In genomic region chr4:69727924-69728323, GRCh38 we compare ENCODE assay signal across 19 cellular contexts. TPM values are rescaled to one million over a fixed set of nuclear protein-coding genes. Genes with fewer than 3 reads are reported as not detected.
DNase-seq lines count a peak whose midpoint lies in the region; ATAC-seq, FAIRE-seq and TF ChIP-seq lines count a peak whose summit lies in the region.
"Had no signal": no experiment of that assay in that cellular context is flagged by ENCODE, and none has a peak within 500 bp of the region (broad histone marks: within the 10 kb centered on the region; RNA-seq: fewer than 3 reads in every experiment).

No MANE protein-coding gene starts in this region.

- H2AFZ ChIP-seq in endothelial cell of umbilical vein (ENCODE audit: low read depth, low read length) = no peak overlapping the region
- H2AFZ ChIP-seq: GM23248 had no signal

- TF ChIP-seq CTCF in endothelial cell of umbilical vein (IDR thresholded peaks at IDR 0.05; ENCODE audit: extremely low read depth in 1 of 2, insufficient read depth in 1 of 2, low read depth in 1 of 2, low read length in 2 of 2) = no peak
- no peak for TF ChIP-seq CTCF in vagina (IDR thresholded peaks at IDR 0.05)

- H3K4me1 Mint-ChIP-seq in activated CD4-positive, alpha-beta T cell treated with anti-CD3 and anti-CD28 coated beads, Interleukin-2, amount 10 ng/mL, durations not matched to agents 24 days and 14 days = no peaks in the 10 kb centered on the region

- H3K36me3 ChIP-seq in SK-N-MC (ENCODE audit: insufficient read depth, low read length) (no peaks in the 10 kb centered on the region), endothelial cell of umbilical vein (ENCODE audit: control insufficient read depth in 2 of 2, extremely low read depth in 1 of 2, insufficient read depth in 2 of 2, low read length in 2 of 2) (peaks cover 0 to 6% of the 10 kb centered on the region in 2 experiments), vagina (no peaks in the 10 kb centered on the region)
- H3K36me3 ChIP-seq: BLaER1 treated with 17β-estradiol and CSF1 and Interleukin-3, amounts not matched to agents 10 nM and 100 nM had no signal

- H3K9me3 Mint-ChIP-seq in activated CD4-positive, alpha-beta T cell treated with anti-CD3 and anti-CD28 coated beads, Interleukin-2, amount 10 ng/mL, durations not matched to agents 24 days and 14 days = peaks cover 3% of the 10 kb centered on the region

- H3K27me3 Mint-ChIP-seq in activated CD4-positive, alpha-beta T cell treated with anti-CD3 and anti-CD28 coated beads, Interleukin-2, amount 10 ng/mL, durations not matched to agents 24 days and 14 days = no peaks in the 10 kb centered on the region
- H3K27me3 Mint-ChIP-seq: CD4-positive, CD25-positive, alpha-beta regulatory T cell had no signal

- H3K79me2 ChIP-seq in endothelial cell of umbilical vein (ENCODE audit: control insufficient read depth, insufficient read depth, low read length) = no peaks in the 10 kb centered on the region

- no peaks in the 10 kb centered on the region for H3K9me3 ChIP-seq in SK-N-MC (ENCODE audit: low read depth, low read length)
- no peaks in the 10 kb centered on the region for H3K9me3 ChIP-seq in endothelial cell of umbilical vein (replicated peaks; ENCODE audit: control insufficient read depth, insufficient read depth, low read length)
- H3K9me3 ChIP-seq in vagina = no peaks in the 10 kb centered on the region
- H3K9me3 ChIP-seq: A549 had no signal

- DNase-seq in SK-N-MC (ENCODE audit: low read depth, low spot score) (peak; percentile 45), endothelial cell of umbilical vein (ENCODE audit: low read depth, low spot score) (no peak), left kidney (ENCODE audit: low read depth, low spot score) (peak; percentile 23), vagina (ENCODE audit: extremely low spot score in 2 of 2) (no peak), NCI-H82 treated with DMSO at 0.1 percent for 48 hours (lab: John Stamatoyannopoulos, UW; ENCODE audit: unreplicated experiment) (no peak)
- no peak for DNase-seq in activated CD4-positive, alpha-beta T cell treated with anti-CD3 and anti-CD28 coated beads, Interleukin-2, amount 10 ng/mL, durations not matched to agents 24 days and 14 days
- DNase-seq: CD4-positive, CD25-positive, alpha-beta regulatory T cell; DMS79; GM23248 had no signal

- no peaks in the 10 kb centered on the region for H3K9me1 ChIP-seq in endothelial cell of umbilical vein (replicated peaks; ENCODE audit: control insufficient read depth, extremely low read depth, insufficient read depth, low read length)

- H4K20me1 ChIP-seq in endothelial cell of umbilical vein (replicated peaks; ENCODE audit: control insufficient read depth, extremely low read depth, insufficient read depth, low read length) = no peaks in the 10 kb centered on the region
- H4K20me1 ChIP-seq: BLaER1 treated with 17β-estradiol and CSF1 and Interleukin-3, amounts not matched to agents 10 nM and 100 nM had no signal

- peak overlapping the region; percentile 55 for H3K4me2 ChIP-seq in endothelial cell of umbilical vein (ENCODE audit: insufficient read depth, low read length)
- H3K4me2 ChIP-seq: A549; BLaER1 treated with 17β-estradiol and CSF1 and Interleukin-3, amounts not matched to agents 10 nM and 100 nM had no signal

- H3K9ac ChIP-seq in SK-N-MC (ENCODE audit: insufficient read length) (no peak overlapping the region), endothelial cell of umbilical vein (replicated peaks; ENCODE audit: extremely low read depth, insufficient read depth, low read length) (peak overlapping the region; percentile 50)
- H3K9ac ChIP-seq: BLaER1 treated with 17β-estradiol and CSF1 and Interleukin-3, amounts not matched to agents 10 nM and 100 nM; GM23248 had no signal

- H3K4me3 Mint-ChIP-seq in activated CD4-positive, alpha-beta T cell treated with anti-CD3 and anti-CD28 coated beads, Interleukin-2, amount 10 ng/mL, durations not matched to agents 24 days and 14 days = no peak overlapping the region
- H3K4me3 Mint-ChIP-seq: CD4-positive, CD25-positive, alpha-beta regulatory T cell had no signal

- CTCF ChIA-PET in endothelial cell of umbilical vein (lab: Charles Lee) = interaction anchor here (0.7 to 2.3 kb wide), 6 partner anchors 9 to 96 kb away, joined by 3 to 9 read pairs (median 5); partner anchors contain the start of gene SULT1B1

- H3K27ac ChIP-seq in SK-N-MC (peak overlapping the region; percentile 84; the same call in 1 of the 2 replicates), endothelial cell of umbilical vein (ENCODE audit: insufficient read depth, low read depth, low read length) (peak overlapping the region; percentile 94), vagina (peak overlapping the region; percentile 72)
- H3K27ac ChIP-seq: A549; BLaER1 treated with 17β-estradiol and CSF1 and Interleukin-3, amounts not matched to agents 10 nM and 100 nM; GM23248 had no signal

- POLR2A ChIA-PET in endothelial cell of umbilical vein (lab: Charles Lee) = interaction anchor here (1.0 to 1.3 kb wide), 2 partner anchors 33 to 38 kb away, joined by 3 to 4 read pairs; partner anchors contain the start of gene SULT1B1

- no peak for FAIRE-seq in endothelial cell of umbilical vein (lab: Jason Lieb, UNC)
- FAIRE-seq: A549, GM12878, GM18507, H54, HepG2, HTR-8/SVneo had no signal

- intact Hi-C loops in endothelial cell of umbilical vein (cut with micrococcal nuclease) (loop anchor here (1.0 kb wide), 1 partner anchor 72 kb away; no protein-coding TSS in a partner anchor), vagina (cut with DNase I) (no loop called here)
- intact Hi-C loops in activated CD4-positive, alpha-beta T cell treated with anti-CD3 and anti-CD28 coated beads, Interleukin-2, amount 10 ng/mL, durations not matched to agents 24 days and 14 days (cut with micrococcal nuclease) = no loop called here

- ATAC-seq in HG03045 (IDR thresholded peaks at IDR 0.05; ENCODE audit: unreplicated experiment) = no peak
- ATAC-seq: A549, GM12878, HCT116, HepG2 had no signal

- TF ChIP-seq POLR2A in endothelial cell of umbilical vein (IDR thresholded peaks at IDR 0.05; ENCODE audit: low read depth, low read length) (no peak), vagina (IDR thresholded peaks at IDR 0.05) (no peak)

- BruUV-seq in endothelial cell of umbilical vein (replicated peaks; lab: Mats Ljungman, UMichigan) = no TSS peak

- dilution Hi-C loops in endothelial cell of umbilical vein (cut with MboI; ENCODE audit: extremely low pct_ligation_motif_present, low sequenced_read_pairs) = no loop called here

- H3K27me3 ChIP-seq in endothelial cell of umbilical vein (ENCODE audit: control insufficient read depth in 2 of 2, insufficient read depth in 2 of 2, low read length in 2 of 2) (no peaks in the 10 kb centered on the region), vagina (no peaks in the 10 kb centered on the region)
- H3K27me3 ChIP-seq: BLaER1 treated with 17β-estradiol and CSF1 and Interleukin-3, amounts not matched to agents 10 nM and 100 nM had no signal

- H3K36me3 Mint-ChIP-seq in activated CD4-positive, alpha-beta T cell treated with anti-CD3 and anti-CD28 coated beads, Interleukin-2, amount 10 ng/mL, durations not matched to agents 24 days and 14 days (ENCODE audit: low read depth) = no peaks in the 10 kb centered on the region

- H3K4me1 ChIP-seq in endothelial cell of umbilical vein (ENCODE audit: control insufficient read depth, extremely low read depth, insufficient read depth, low read length) (peaks cover 60% of the 10 kb centered on the region), vagina (peaks cover 40% of the 10 kb centered on the region)
- H3K4me1 ChIP-seq: A549 had no signal

- H3K4me3 ChIP-seq in SK-N-MC (peak overlapping the region; percentile 53), endothelial cell of umbilical vein (replicated peaks in 1 of 3; ENCODE audit: insufficient read depth in 1 of 3, low read depth in 1 of 3, low read length in 3 of 3) (no peak overlapping the region), vagina (no peak overlapping the region)
- H3K4me3 ChIP-seq: A549; BLaER1 treated with 17β-estradiol and CSF1 and Interleukin-3, amounts not matched to agents 10 nM and 100 nM; GM12878; GM23248 had no signal

- H3K27ac Mint-ChIP-seq in activated CD4-positive, alpha-beta T cell treated with anti-CD3 and anti-CD28 coated beads, Interleukin-2, amount 10 ng/mL, durations not matched to agents 24 days and 14 days = no peak overlapping the region

TF ChIP-seq in endothelial cell of umbilical vein, 7 proteins besides CTCF, POLR2A, EP300 and RAD21:
- TF ChIP-seq POLR2AphosphoS5 (IDR thresholded peaks at IDR 0.05; ENCODE audit: insufficient read depth, low read depth, low read length) (no peak), GATA2 (IDR thresholded peaks at IDR 0.05; ENCODE audit: insufficient read depth, insufficient read length, low read depth, low read length) (no peak), JUN (IDR thresholded peaks at IDR 0.05; ENCODE audit: borderline replicate concordance, insufficient read depth, insufficient read length, low read depth) (no peak), EZH2 (IDR thresholded peaks at IDR 0.05; ENCODE audit: borderline replicate concordance, low read depth, low read length, severe bottlenecking) (no peak), MYC (IDR thresholded peaks at IDR 0.05; ENCODE audit: low read depth, low read length) (no peak), FOS (IDR thresholded peaks at IDR 0.05; ENCODE audit: borderline replicate concordance, insufficient read depth, low read length) (no peak)
- TF ChIP-seq, protein P1, sequence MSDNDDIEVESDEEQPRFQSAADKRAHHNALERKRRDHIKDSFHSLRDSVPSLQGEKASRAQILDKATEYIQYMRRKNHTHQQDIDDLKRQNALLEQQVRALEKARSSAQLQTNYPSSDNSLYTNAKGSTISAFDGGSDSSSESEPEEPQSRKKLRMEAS (IDR thresholded peaks at IDR 0.05; ENCODE audit: insufficient read depth, insufficient read length) = no peak
TF ChIP-seq in endothelial cell of umbilical vein: peak in this region for 0.

RNA-seq across cellular contexts. Expression of gene SULT1B1, which starts 32.5 kb away (rescaled TPM):
- total RNA-seq in endothelial cell of umbilical vein (59.5 and 68.2 TPM in 2 replicates), vagina (1.7 TPM)
- polyA plus RNA-seq in endothelial cell of umbilical vein = 35.2 and 45.0 TPM in 2 replicates
- polyA plus RNA-seq in endothelial cell of umbilical vein (2011; cell fraction: cytosol; rRNA removed) = 43.0 and 43.7 TPM in 2 replicates
- 57.8 and 83.9 TPM in 2 replicates for polyA plus RNA-seq in endothelial cell of umbilical vein (2011; cell fraction: nucleus; rRNA removed)
- polyA plus RNA-seq in endothelial cell of umbilical vein (2012) = 47.7 and 50.6 TPM in 2 replicates
- polyA minus RNA-seq in endothelial cell of umbilical vein = 88.4 and 99.5 TPM in 2 replicates
- polyA minus RNA-seq in endothelial cell of umbilical vein (2011; cell fraction: cytosol; rRNA and poly(A)+ RNA removed) = not detected
- polyA minus RNA-seq in endothelial cell of umbilical vein (2011; cell fraction: nucleus; rRNA and poly(A)+ RNA removed) = 47.8 and 83.8 TPM in 2 replicates
- total RNA-seq in activated CD4-positive, alpha-beta T cell treated with anti-CD3 and anti-CD28 coated beads, Interleukin-2, amount 10 ng/mL, durations not matched to agents 24 days and 14 days = 0.19 and 0.23 TPM in 2 replicates
- total RNA-seq: G401 had no signal

Comparison
In these comparisons a context has a peak if more than half of its experiments do, and no peak if none do; other contexts are left out.
1. DNase-seq: peak in SK-N-MC (single experiment) and left kidney (single experiment); none in endothelial cell of umbilical vein (single experiment), vagina (0 of 2), NCI-H82 treated with DMSO at 0.1 percent for 48 hours (single experiment) and activated CD4-positive, alpha-beta T cell treated with anti-CD3 and anti-CD28 coated beads, Interleukin-2, amount 10 ng/mL, durations not matched to agents 24 days and 14 days (single experiment).
2. RNA of gene SULT1B1, which starts 32.5 kb away (total RNA-seq): 59.5 to 68.2 TPM in endothelial cell of umbilical vein; 1.7 TPM in vagina (single experiment) and 0.19 to 0.23 TPM in activated CD4-positive, alpha-beta T cell treated with anti-CD3 and anti-CD28 coated beads, Interleukin-2, amount 10 ng/mL, durations not matched to agents 24 days and 14 days; every median in the first group is over 10 times any median in the second.
3. Peak in every context shown above with its lines, with median percentiles within 50 percentile points of each other: H3K27ac ChIP-seq.